In genomic region chr3:71062920-71063767, GRCh38 we compare ENCODE assay signal across 9 cellular contexts.
DNase-seq lines count a peak whose midpoint lies in the region; ATAC-seq, FAIRE-seq and TF ChIP-seq lines count a peak whose summit lies in the region.
"Had no signal": no experiment of that assay in that cellular context is flagged by ENCODE, and none has a peak within 500 bp of the region (broad histone marks: within the 10 kb centered on the region; RNA-seq: fewer than 3 reads in every experiment).

No MANE protein-coding gene starts in this region.

- H3K4me3 Mint-ChIP-seq in activated naive CD8-positive, alpha-beta T cell treated with anti-CD3 and anti-CD28 coated beads, Interleukin-2, amount 50 U/mL, for 24 hours: no peak overlapping the region
- H3K4me3 Mint-ChIP-seq: activated naive CD8-positive, alpha-beta T cell had no signal

- no peaks in the 10 kb centered on the region for H3K9me3 Mint-ChIP-seq in activated naive CD8-positive, alpha-beta T cell treated with anti-CD3 and anti-CD28 coated beads, Interleukin-2, amount 50 U/mL, for 24 hours

- peak overlapping the region; percentile 61 to 91 (median 70) for H3K4me3 ChIP-seq in keratinocyte (ENCODE audit: control insufficient read depth in 2 of 3, extremely low read depth in 1 of 3, insufficient read depth in 2 of 3, low read depth in 1 of 3, low read length in 3 of 3)
- peak overlapping the region; percentile 61 for H3K4me3 ChIP-seq in thymus (ENCODE audit: low read length)

- H3K27me3 Mint-ChIP-seq in activated naive CD8-positive, alpha-beta T cell treated with anti-CD3 and anti-CD28 coated beads, Interleukin-2, amount 50 U/mL, for 24 hours: no peaks in the 10 kb centered on the region
- H3K27me3 Mint-ChIP-seq: activated naive CD8-positive, alpha-beta T cell had no signal

- H3K27ac ChIP-seq in keratinocyte (ENCODE audit: control insufficient read depth, insufficient read depth, low read length): peak overlapping the region; percentile 86
- H3K27ac ChIP-seq in thymus (ENCODE audit: low read depth): no peak overlapping the region

- H3K4me1 ChIP-seq in keratinocyte (ENCODE audit: control insufficient read depth, extremely low read depth, insufficient read depth, low read length): peaks cover 61% of the 10 kb centered on the region
- peaks cover 24% of the 10 kb centered on the region for H3K4me1 ChIP-seq in thymus (ENCODE audit: control insufficient read depth, insufficient read depth, low read length)

- peak overlapping the region; percentile 98 for H3K4me2 ChIP-seq in keratinocyte (ENCODE audit: control insufficient read depth, extremely low read depth, insufficient read depth, low read depth, low read length)

- no peaks in the 10 kb centered on the region for H3K36me3 ChIP-seq in keratinocyte (ENCODE audit: control insufficient read depth in 2 of 2, extremely low read depth in 1 of 2, insufficient read depth in 2 of 2, low read length in 2 of 2)
- H3K36me3 ChIP-seq in thymus (ENCODE audit: control insufficient read depth, insufficient read depth): no peaks in the 10 kb centered on the region

- 12% methylated on average over 6 of the region's 6 CpGs for WGBS in thymus

- dilution Hi-C loops in keratinocyte (cut with MboI; ENCODE audit: extremely low pct_ligation_motif_present, low sequenced_read_pairs): no loop called here

- H3K27me3 ChIP-seq in keratinocyte (ENCODE audit: control insufficient read depth, extremely low read depth, insufficient read depth, low read length) (no peaks in the 10 kb centered on the region), thymus (ENCODE audit: control insufficient read depth, insufficient read depth) (no peaks in the 10 kb centered on the region)

- peak; percentile 28 for DNase-seq in activated naive CD4-positive, alpha-beta T cell treated with Interleukin-2 at 50 U/mL for 16 hours
- DNase-seq in activated naive CD4-positive, alpha-beta T cell (lab: John Stamatoyannopoulos, UW): no peak
- no peak for DNase-seq in activated naive CD8-positive, alpha-beta T cell treated with anti-CD3 and anti-CD28 coated beads, Interleukin-2, amount 50 U/mL, for 24 hours
- DNase-seq in keratinocyte (ENCODE audit: low read depth, low spot score) (no peak), SKM-1 (lab: John Stamatoyannopoulos, UW; ENCODE audit: unreplicated experiment) (no peak), T1000 (lab: John Stamatoyannopoulos, UW) (no peak)

- FAIRE-seq in keratinocyte (lab: Jason Lieb, UNC): peak; percentile 74

- no peak for TF ChIP-seq CTCF in keratinocyte (optimal IDR thresholded peaks at IDR 0.05 in 1 of 3, IDR thresholded peaks at IDR 0.05 in 1 of 3, conservative IDR thresholded peaks at IDR 0.05 in 1 of 3; ENCODE audit: extremely low read depth in 1 of 3, insufficient read depth in 2 of 3, low read length in 3 of 3)

- ATAC-seq in HG03571 (IDR thresholded peaks at IDR 0.05; ENCODE audit: unreplicated experiment): peak; percentile 31
- ATAC-seq in activated naive CD8-positive, alpha-beta T cell treated with anti-CD3 and anti-CD28 coated beads, Interleukin-2, amount 50 U/mL, for 24 hours: peak; percentile 37

- H3K36me3 Mint-ChIP-seq in activated naive CD8-positive, alpha-beta T cell treated with anti-CD3 and anti-CD28 coated beads, Interleukin-2, amount 50 U/mL, for 24 hours (ENCODE audit: low read depth): peaks cover 31% of the 10 kb centered on the region

- H4K20me1 ChIP-seq in keratinocyte (ENCODE audit: control insufficient read depth, extremely low read depth, insufficient read depth, low read length): no peaks in the 10 kb centered on the region

- no peak overlapping the region for H3K27ac Mint-ChIP-seq in activated naive CD8-positive, alpha-beta T cell treated with anti-CD3 and anti-CD28 coated beads, Interleukin-2, amount 50 U/mL, for 24 hours
- H3K27ac Mint-ChIP-seq: activated naive CD8-positive, alpha-beta T cell had no signal

- no peaks in the 10 kb centered on the region for H3K9me1 ChIP-seq in keratinocyte (ENCODE audit: control insufficient read depth, extremely low read depth, insufficient read depth, low read length)

- peaks cover 59% of the 10 kb centered on the region for H3K79me2 ChIP-seq in keratinocyte (ENCODE audit: control insufficient read depth, insufficient read depth, low read length)

- H3K4me1 Mint-ChIP-seq in activated naive CD8-positive, alpha-beta T cell treated with anti-CD3 and anti-CD28 coated beads, Interleukin-2, amount 50 U/mL, for 24 hours: peaks cover 68% of the 10 kb centered on the region

- no peaks in the 10 kb centered on the region for H3K9me3 ChIP-seq in keratinocyte (ENCODE audit: control insufficient read depth, low read depth, low read length)
- H3K9me3 ChIP-seq in thymus (ENCODE audit: control insufficient read depth): no peaks in the 10 kb centered on the region

- H3K9ac ChIP-seq in keratinocyte (ENCODE audit: control insufficient read depth, extremely low read depth, insufficient read depth, low read length): peak overlapping the region; percentile 93

- H2AFZ ChIP-seq in keratinocyte (ENCODE audit: control insufficient read depth, low read length): no peak overlapping the region
